ENCODE assay signal across 9 cellular contexts in the genomic region with DNA sequence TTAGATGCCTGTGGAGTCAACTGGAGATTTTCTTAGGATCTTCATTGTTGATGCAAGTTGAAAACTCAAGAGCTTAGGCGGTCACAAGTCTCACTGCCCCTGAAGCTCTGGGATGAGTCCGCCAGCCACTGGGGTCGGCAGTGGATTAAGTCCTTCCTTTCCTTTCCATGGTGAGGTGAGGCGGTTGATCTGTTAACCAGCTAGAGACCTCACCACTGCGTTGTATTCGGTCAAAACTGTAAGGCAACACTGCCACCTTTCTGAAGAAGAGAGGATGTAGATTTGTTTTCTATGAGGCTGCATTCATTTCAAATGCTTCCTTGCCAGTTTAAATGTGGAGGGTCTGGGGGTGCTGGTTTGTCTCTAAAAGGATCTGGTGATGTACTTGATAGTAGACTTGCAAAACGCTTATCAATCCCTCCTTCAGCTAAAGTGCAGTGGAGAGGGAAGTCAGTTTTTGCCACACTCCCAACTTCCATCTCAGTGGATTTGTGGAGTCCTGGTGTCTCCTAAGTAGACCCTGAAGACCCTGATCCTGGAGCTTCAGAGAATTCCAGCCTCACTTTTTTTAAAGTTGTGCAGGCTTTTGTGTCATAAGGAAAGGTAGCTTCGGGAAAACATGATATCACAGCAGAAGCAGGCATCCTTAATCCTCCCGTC. TPM values are rescaled to one million over a fixed set of nuclear protein-coding genes. Genes with fewer than 3 reads are reported as not detected.
DNase-seq lines count a peak whose midpoint lies in the region; ATAC-seq, FAIRE-seq and TF ChIP-seq lines count a peak whose summit lies in the region.
"Had no signal": no experiment of that assay in that cellular context is flagged by ENCODE, and none has a peak within 500 bp of the region (broad histone marks: within the 10 kb centered on the region; RNA-seq: fewer than 3 reads in every experiment).

No MANE protein-coding gene starts in this region.

- H3K9me3 Mint-ChIP-seq in osteocyte (ENCODE audit: unreplicated experiment), result no peaks in the 10 kb centered on the region
- H3K9me3 Mint-ChIP-seq: T-helper 1 cell treated with Interleukin-12 subunit alpha and Interleukin-12 subunit beta and Interleukin-4 antibody, amounts not matched to agents 30 μg/mL and 1 μg/mL, for 36 hours had no signal

- intact Hi-C loops in OCI-LY7 (cut with micrococcal nuclease; ENCODE audit: unreplicated experiment), result no loop called here

- H3K4me3 Mint-ChIP-seq in osteocyte (ENCODE audit: unreplicated experiment), result peak overlapping the region; percentile 88
- H3K4me3 Mint-ChIP-seq: T-helper 1 cell treated with Interleukin-12 subunit alpha and Interleukin-12 subunit beta and Interleukin-4 antibody, amounts not matched to agents 30 μg/mL and 1 μg/mL, for 36 hours had no signal

- H3K9me2 ChIP-seq in OCI-LY7 (ENCODE audit: insufficient read depth, low read length), result no peaks in the 10 kb centered on the region

- H3K4me1 Mint-ChIP-seq in osteocyte (ENCODE audit: unreplicated experiment), result peaks cover 69% of the 10 kb centered on the region

- H3K36me3 ChIP-seq in OCI-LY7 (ENCODE audit: insufficient read depth, low read length), result no peaks in the 10 kb centered on the region

- ATAC-seq in HG03159 (IDR thresholded peaks at IDR 0.05; ENCODE audit: unreplicated experiment) (no peak), GM18867 (IDR thresholded peaks at IDR 0.05; ENCODE audit: unreplicated experiment) (no peak)

- DNase-seq in GM19239 (ENCODE audit: insufficient read length, low spot score) (peak; percentile 6), OCI-LY7 (ENCODE audit: low spot score) (peak; percentile 22), fibroblast of peridontal ligament (ENCODE audit: extremely low read depth) (peak; percentile 67), osteocyte (ENCODE audit: extremely low spot score, unreplicated experiment) (no peak), NCI-H187 treated with DMSO at 0.1 percent for 48 hours (lab: John Stamatoyannopoulos, UW) (no peak), NCI-H446 treated with DMSO at 0.1 percent for 48 hours (lab: John Stamatoyannopoulos, UW) (no peak)

- H3K4me2 ChIP-seq in OCI-LY7 (ENCODE audit: low read length), result no peak overlapping the region

- peak overlapping the region; percentile 78 for H3K27ac Mint-ChIP-seq in osteocyte (ENCODE audit: unreplicated experiment)
- H3K27ac Mint-ChIP-seq: T-helper 1 cell treated with Interleukin-12 subunit alpha and Interleukin-12 subunit beta and Interleukin-4 antibody, amounts not matched to agents 30 μg/mL and 1 μg/mL, for 36 hours had no signal

- no peaks in the 10 kb centered on the region for H3K9me3 ChIP-seq in OCI-LY7 (ENCODE audit: low read length)

- no peak for FAIRE-seq in GM19239 (lab: Jason Lieb, UNC)

- no peak overlapping the region for H3K27ac ChIP-seq in OCI-LY7 (ENCODE audit: low read depth, low read length, poor library complexity, severe bottlenecking)

- TF ChIP-seq CTCF in OCI-LY7 (conservative IDR thresholded peaks at IDR 0.05; ENCODE audit: low read length), result peak; percentile 59
- peak; percentile 82 for TF ChIP-seq CTCF in osteocyte (IDR thresholded peaks at IDR 0.05)

- H3K4me3 ChIP-seq in OCI-LY7 (ENCODE audit: low read depth, low read length, poor library complexity, severe bottlenecking), result no peak overlapping the region

- no peaks in the 10 kb centered on the region for H3K4me1 ChIP-seq in OCI-LY7 (ENCODE audit: insufficient read depth, low read length, poor library complexity, severe bottlenecking)

- POLR2A ChIA-PET in OCI-LY7 (lab: Charles Lee), result interaction anchor here (0.6 kb wide), 1 partner anchor 467 kb away, joined by 3 read pairs; no protein-coding TSS in a partner anchor

- BruUV-seq in OCI-LY7 (replicated peaks; lab: Mats Ljungman, UMichigan), result no TSS peak

- no peak overlapping the region for H2AFZ ChIP-seq in OCI-LY7 (ENCODE audit: low read length)

- H3K79me2 ChIP-seq in OCI-LY7 (ENCODE audit: insufficient read depth, low read depth, low read length), result no peaks in the 10 kb centered on the region

- CTCF ChIA-PET in OCI-LY7 (lab: Charles Lee; ENCODE audit: unreplicated experiment), result no interaction called here

- no peaks in the 10 kb centered on the region for H3K27me3 Mint-ChIP-seq in osteocyte (ENCODE audit: unreplicated experiment)

- no peaks in the 10 kb centered on the region for H4K20me1 ChIP-seq in OCI-LY7 (ENCODE audit: insufficient read depth, low read length)

- H3K36me3 Mint-ChIP-seq in osteocyte (ENCODE audit: unreplicated experiment), result no peaks in the 10 kb centered on the region

RNA-seq across cellular contexts. Expression of a gene that starts 1.7 kb away (rescaled TPM):
- total RNA-seq in OCI-LY7 (2014; rRNA removed; shearing (Covaris generic)), result not detected in 2 replicates
- not detected in 2 replicates for total RNA-seq in OCI-LY7 (2022)
- total RNA-seq in osteocyte, result 13.7 and 17.0 TPM in 2 replicates

Comparison
In these comparisons a context has a peak if more than half of its experiments do, and no peak if none do; other contexts are left out.
1. DNase-seq: peak in GM19239 (single experiment), OCI-LY7 (single experiment) and fibroblast of peridontal ligament (single experiment); none in osteocyte (single experiment), NCI-H187 treated with DMSO at 0.1 percent for 48 hours (single experiment) and NCI-H446 treated with DMSO at 0.1 percent for 48 hours (single experiment).
2. RNA of a gene that starts 1.7 kb away (total RNA-seq): 13.7 to 17.0 TPM in osteocyte; not detected in OCI-LY7; every median in the first group is over 10 times any median in the second.